ENCODE assay signal across 11 cellular contexts in the genomic region with DNA sequence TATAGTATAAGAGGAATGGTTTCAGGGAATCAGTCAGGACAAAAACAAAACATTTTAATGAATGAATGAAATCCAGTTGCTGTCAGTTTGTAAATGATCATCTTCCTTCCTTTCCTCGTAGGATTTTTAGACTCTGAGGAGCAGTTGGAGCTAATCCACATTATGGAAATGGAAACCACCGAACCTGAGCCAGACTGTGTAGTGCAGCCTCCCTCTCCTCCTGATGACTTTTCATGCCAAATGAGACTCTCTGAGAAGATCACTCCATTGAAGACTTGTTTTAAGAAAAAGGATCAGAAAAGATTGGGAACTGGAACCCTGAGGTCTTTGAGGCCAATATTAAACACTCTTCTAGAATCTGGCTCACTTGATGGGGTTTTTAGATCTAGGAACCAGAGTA. TPM values are rescaled to one million over a fixed set of nuclear protein-coding genes. Genes with fewer than 3 reads are reported as not detected.
A peak's percentile ranks its signal among the peaks of the same experiment; 100 is the strongest.
DNase-seq lines count a peak whose midpoint lies in the region; ATAC-seq and TF ChIP-seq lines count a peak whose summit lies in the region.
"Had no signal": no experiment of that assay in that cellular context is flagged by ENCODE, and none has a peak within 500 bp of the region (broad histone marks: within the 10 kb centered on the region; RNA-seq: fewer than 3 reads in every experiment).

No MANE protein-coding gene starts in this region.

- no peaks in the 10 kb centered on the region for H3K9me2 ChIP-seq in MM.1S (replicated peaks; ENCODE audit: insufficient read depth, low read length)

- no peaks in the 10 kb centered on the region for H3K9me3 Mint-ChIP-seq in neural crest cell
- H3K9me3 Mint-ChIP-seq: naive B cell had no signal

- no peak for ATAC-seq in DND-41 (ENCODE audit: insufficient read depth, low read depth)
- ATAC-seq in GM19324 (IDR thresholded peaks at IDR 0.05; ENCODE audit: low FRiP score, unreplicated experiment): no peak

- no peaks in the 10 kb centered on the region for H3K27me3 ChIP-seq in DND-41 (ENCODE audit: insufficient read depth, low read length, poor library complexity)
- H3K27me3 ChIP-seq in MM.1S (replicated peaks; ENCODE audit: insufficient read depth, low read length): no peaks in the 10 kb centered on the region
- H3K27me3 ChIP-seq: upper lobe of left lung had no signal

- H4K20me1 ChIP-seq in DND-41 (ENCODE audit: insufficient read depth, low read length) (peaks cover 32% of the 10 kb centered on the region), MM.1S (ENCODE audit: insufficient read depth, low read length) (peaks cover 35% of the 10 kb centered on the region)

- peaks cover 23% of the 10 kb centered on the region for H3F3A ChIP-seq in MM.1S (ENCODE audit: insufficient read depth, low read length)

- no peak overlapping the region for H3K27ac Mint-ChIP-seq in neural crest cell (ENCODE audit: unreplicated experiment)

- peaks cover 74% of the 10 kb centered on the region for H3K79me2 ChIP-seq in DND-41 (ENCODE audit: insufficient read depth, low read length)
- peaks cover 80% of the 10 kb centered on the region for H3K79me2 ChIP-seq in MM.1S (ENCODE audit: low read length)

- H2AFZ ChIP-seq in DND-41 (ENCODE audit: low read depth, low read length): no peak overlapping the region
- H2AFZ ChIP-seq in MM.1S (ENCODE audit: low read length): no peak overlapping the region

- H3K27ac ChIP-seq in DND-41 (ENCODE audit: low read length): no peak overlapping the region
- H3K27ac ChIP-seq in MM.1S (ENCODE audit: low read length): no peak overlapping the region
- H3K27ac ChIP-seq: upper lobe of left lung had no signal

- H3K4me1 ChIP-seq in DND-41 (ENCODE audit: insufficient read depth, low read length) (peaks cover 43% of the 10 kb centered on the region), MM.1S (ENCODE audit: low read length) (peaks cover 75% of the 10 kb centered on the region)

- H3K27me3 Mint-ChIP-seq in neural crest cell (ENCODE audit: low read depth): no peaks in the 10 kb centered on the region
- H3K27me3 Mint-ChIP-seq: naive B cell had no signal

- TF ChIP-seq CTCF in DND-41 (IDR thresholded peaks at IDR 0.05; ENCODE audit: borderline replicate concordance, extremely low read depth, low read length, poor library complexity, severe bottlenecking) (no peak), MM.1S (IDR thresholded peaks at IDR 0.05; ENCODE audit: low read length) (no peak), neural crest cell (conservative IDR thresholded peaks at IDR 0.05) (no peak)

- H3K4me3 ChIP-seq in DND-41 (ENCODE audit: low read depth in 1 of 2, low read length in 2 of 2) (no peak overlapping the region), MM.1S (ENCODE audit: low read length) (no peak overlapping the region)

- H3K4me3 Mint-ChIP-seq in neural crest cell: peak overlapping the region; percentile 95

- DNase-seq in DND-41: no peak
- no peak for DNase-seq in MM.1S
- peak; percentile 36 for DNase-seq in cerebellar cortex (ENCODE audit: low spot score)
- DNase-seq in neural crest cell (ENCODE audit: low read depth, low spot score): no peak
- DNase-seq in SW480 (ENCODE audit: low spot score): no peak
- DNase-seq in COLO829 (ENCODE audit: low spot score): no peak
- DNase-seq in NCI-H2171 treated with DMSO at 0.1 percent for 48 hours (lab: John Stamatoyannopoulos, UW): no peak
- DNase-seq: activated CD4-positive, CD25-positive, alpha-beta regulatory T cell; naive B cell; upper lobe of left lung had no signal

- H3K9ac ChIP-seq in DND-41 (ENCODE audit: low read depth, low read length) (no peak overlapping the region), MM.1S (ENCODE audit: low read length) (no peak overlapping the region)

- peaks cover 14% of the 10 kb centered on the region for H3K36me3 Mint-ChIP-seq in neural crest cell (ENCODE audit: low read depth)

- peaks cover 39% of the 10 kb centered on the region for H3K36me3 ChIP-seq in DND-41 (ENCODE audit: insufficient read depth, low read length)
- peaks cover 27% of the 10 kb centered on the region for H3K36me3 ChIP-seq in MM.1S (replicated peaks; ENCODE audit: insufficient read depth, low read length)

- peak overlapping the region; percentile 28; the same call in 1 of the 2 replicates for H3K4me2 ChIP-seq in DND-41 (ENCODE audit: insufficient read depth, low read length)
- H3K4me2 ChIP-seq in MM.1S (ENCODE audit: low read depth, low read length): peak overlapping the region; percentile 73

- peaks cover 53% of the 10 kb centered on the region for H3K4me1 Mint-ChIP-seq in neural crest cell

- H3K9me3 ChIP-seq in DND-41 (ENCODE audit: insufficient read depth, low read length, severe bottlenecking): no peaks in the 10 kb centered on the region
- H3K9me3 ChIP-seq in MM.1S (replicated peaks; ENCODE audit: insufficient read depth, low read length): no peaks in the 10 kb centered on the region
- H3K9me3 ChIP-seq: upper lobe of left lung had no signal

RNA-seq across cellular contexts. Expression of a gene that starts 3.1 kb away (rescaled TPM):
- total RNA-seq in neural crest cell: 13.0 and 13.4 TPM in 2 replicates
